In the genomic region with DNA sequence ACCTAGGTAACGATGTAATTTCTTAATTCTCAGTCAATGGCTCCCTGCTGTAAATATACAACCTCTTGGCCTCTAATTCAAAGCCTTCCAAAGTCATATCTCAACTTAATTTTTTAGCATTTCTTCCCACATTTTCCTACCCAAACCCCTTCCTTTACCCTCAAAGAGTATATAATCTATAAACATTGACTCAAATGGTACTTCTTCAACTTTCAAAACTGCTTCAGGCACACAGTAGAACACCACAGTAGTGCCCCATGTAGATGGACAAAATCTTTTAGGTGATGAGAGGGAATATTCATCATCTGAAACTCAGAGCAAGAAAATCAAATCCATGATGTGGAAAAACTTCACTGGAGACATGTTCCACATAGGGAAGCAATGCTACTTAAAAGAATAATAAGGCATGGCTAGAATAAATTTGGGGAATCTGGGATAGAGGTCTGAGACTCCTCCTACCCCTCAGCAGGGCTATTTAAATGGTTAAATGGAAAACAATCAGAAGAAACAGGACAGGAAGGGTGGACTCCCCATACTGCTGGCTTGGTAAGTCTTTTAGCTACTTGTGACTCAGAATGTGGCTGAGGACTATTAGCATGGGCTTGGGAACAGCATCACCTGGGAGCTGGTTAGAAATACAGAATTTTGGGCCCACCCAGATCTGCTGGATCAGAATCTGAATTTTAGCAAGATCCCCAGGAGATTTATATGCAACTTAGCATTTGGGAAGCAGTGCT, we compare ENCODE assay signal across 1 cellular context.
TF ChIP-seq lines count a peak whose summit lies in the region.

No MANE protein-coding gene starts in this region.

TF ChIP-seq in GM23338, 12 proteins besides CTCF, POLR2A, EP300 and RAD21 (continued from another document):
- TF ChIP-seq, protein P1, sequence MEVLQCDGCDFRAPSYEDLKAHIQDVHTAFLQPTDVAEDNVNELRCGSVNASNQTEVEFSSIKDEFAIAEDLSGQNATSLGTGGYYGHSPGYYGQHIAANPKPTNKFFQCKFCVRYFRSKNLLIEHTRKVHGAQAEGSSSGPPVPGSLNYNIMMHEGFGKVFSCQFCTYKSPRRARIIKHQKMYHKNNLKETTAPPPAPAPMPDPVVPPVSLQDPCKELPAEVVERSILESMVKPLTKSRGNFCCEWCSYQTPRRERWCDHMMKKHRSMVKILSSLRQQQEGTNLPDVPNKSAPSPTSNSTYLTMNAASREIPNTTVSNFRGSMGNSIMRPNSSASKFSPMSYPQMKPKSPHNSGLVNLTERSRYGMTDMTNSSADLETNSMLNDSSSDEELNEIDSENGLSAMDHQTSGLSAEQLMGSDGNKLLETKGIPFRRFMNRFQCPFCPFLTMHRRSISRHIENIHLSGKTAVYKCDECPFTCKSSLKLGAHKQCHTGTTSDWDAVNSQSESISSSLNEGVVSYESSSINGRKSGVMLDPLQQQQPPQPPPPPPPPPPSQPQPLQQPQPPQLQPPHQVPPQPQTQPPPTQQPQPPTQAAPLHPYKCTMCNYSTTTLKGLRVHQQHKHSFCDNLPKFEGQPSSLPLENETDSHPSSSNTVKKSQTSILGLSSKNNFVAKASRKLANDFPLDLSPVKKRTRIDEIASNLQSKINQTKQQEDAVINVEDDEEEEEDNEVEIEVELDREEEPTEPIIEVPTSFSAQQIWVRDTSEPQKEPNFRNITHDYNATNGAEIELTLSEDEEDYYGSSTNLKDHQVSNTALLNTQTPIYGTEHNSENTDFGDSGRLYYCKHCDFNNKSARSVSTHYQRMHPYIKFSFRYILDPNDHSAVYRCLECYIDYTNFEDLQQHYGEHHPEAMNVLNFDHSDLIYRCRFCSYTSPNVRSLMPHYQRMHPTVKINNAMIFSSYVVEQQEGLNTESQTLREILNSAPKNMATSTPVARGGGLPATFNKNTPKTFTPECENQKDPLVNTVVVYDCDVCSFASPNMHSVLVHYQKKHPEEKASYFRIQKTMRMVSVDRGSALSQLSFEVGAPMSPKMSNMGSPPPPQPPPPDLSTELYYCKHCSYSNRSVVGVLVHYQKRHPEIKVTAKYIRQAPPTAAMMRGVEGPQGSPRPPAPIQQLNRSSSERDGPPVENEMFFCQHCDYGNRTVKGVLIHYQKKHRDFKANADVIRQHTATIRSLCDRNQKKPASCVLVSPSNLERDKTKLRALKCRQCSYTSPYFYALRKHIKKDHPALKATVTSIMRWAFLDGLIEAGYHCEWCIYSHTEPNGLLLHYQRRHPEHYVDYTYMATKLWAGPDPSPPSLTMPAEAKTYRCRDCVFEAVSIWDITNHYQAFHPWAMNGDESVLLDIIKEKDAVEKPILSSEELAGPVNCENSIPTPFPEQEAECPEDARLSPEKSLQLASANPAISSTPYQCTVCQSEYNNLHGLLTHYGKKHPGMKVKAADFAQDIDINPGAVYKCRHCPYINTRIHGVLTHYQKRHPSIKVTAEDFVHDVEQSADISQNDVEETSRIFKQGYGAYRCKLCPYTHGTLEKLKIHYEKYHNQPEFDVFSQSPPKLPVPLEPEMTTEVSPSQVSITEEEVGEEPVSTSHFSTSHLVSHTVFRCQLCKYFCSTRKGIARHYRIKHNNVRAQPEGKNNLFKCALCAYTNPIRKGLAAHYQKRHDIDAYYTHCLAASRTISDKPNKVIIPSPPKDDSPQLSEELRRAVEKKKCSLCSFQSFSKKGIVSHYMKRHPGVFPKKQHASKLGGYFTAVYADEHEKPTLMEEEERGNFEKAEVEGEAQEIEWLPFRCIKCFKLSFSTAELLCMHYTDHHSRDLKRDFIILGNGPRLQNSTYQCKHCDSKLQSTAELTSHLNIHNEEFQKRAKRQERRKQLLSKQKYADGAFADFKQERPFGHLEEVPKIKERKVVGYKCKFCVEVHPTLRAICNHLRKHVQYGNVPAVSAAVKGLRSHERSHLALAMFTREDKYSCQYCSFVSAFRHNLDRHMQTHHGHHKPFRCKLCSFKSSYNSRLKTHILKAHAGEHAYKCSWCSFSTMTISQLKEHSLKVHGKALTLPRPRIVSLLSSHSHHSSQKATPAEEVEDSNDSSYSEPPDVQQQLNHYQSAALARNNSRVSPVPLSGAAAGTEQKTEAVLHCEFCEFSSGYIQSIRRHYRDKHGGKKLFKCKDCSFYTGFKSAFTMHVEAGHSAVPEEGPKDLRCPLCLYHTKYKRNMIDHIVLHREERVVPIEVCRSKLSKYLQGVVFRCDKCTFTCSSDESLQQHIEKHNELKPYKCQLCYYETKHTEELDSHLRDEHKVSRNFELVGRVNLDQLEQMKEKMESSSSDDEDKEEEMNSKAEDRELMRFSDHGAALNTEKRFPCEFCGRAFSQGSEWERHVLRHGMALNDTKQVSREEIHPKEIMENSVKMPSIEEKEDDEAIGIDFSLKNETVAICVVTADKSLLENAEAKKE (CRISPR knock-in tag; IDR thresholded peaks at IDR 0.05): no peak
- TF ChIP-seq ZNF114 (CRISPR knock-in tag; IDR thresholded peaks at IDR 0.05): no peak
- TF ChIP-seq STAT1 (IDR thresholded peaks at IDR 0.05; ENCODE audit: unreplicated experiment): no peak
- TF ChIP-seq NANOG (IDR thresholded peaks at IDR 0.05; ENCODE audit: borderline replicate concordance): no peak
- TF ChIP-seq CREB1 (CRISPR knock-in tag; IDR thresholded peaks at IDR 0.05; ENCODE audit: low read depth): no peak
- TF ChIP-seq EZH2 (IDR thresholded peaks at IDR 0.05; ENCODE audit: low read depth, unreplicated experiment): no peak
- TF ChIP-seq EZH2phosphoT487 (IDR thresholded peaks at IDR 0.05; ENCODE audit: unreplicated experiment): no peak
- no peak for TF ChIP-seq JUNB (IDR thresholded peaks at IDR 0.05; ENCODE audit: unreplicated experiment)
- TF ChIP-seq, protein P2, sequence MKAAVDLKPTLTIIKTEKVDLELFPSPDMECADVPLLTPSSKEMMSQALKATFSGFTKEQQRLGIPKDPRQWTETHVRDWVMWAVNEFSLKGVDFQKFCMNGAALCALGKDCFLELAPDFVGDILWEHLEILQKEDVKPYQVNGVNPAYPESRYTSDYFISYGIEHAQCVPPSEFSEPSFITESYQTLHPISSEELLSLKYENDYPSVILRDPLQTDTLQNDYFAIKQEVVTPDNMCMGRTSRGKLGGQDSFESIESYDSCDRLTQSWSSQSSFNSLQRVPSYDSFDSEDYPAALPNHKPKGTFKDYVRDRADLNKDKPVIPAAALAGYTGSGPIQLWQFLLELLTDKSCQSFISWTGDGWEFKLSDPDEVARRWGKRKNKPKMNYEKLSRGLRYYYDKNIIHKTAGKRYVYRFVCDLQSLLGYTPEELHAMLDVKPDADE (IDR thresholded peaks at IDR 0.05): no peak
- no peak for TF ChIP-seq POLR2AphosphoS5 (IDR thresholded peaks at IDR 0.05; ENCODE audit: low read depth)
